In genomic region chr3:69410301-69410700, GRCh38 we compare ENCODE assay signal across 8 cellular contexts. TPM values are rescaled to one million over a fixed set of nuclear protein-coding genes. Genes with fewer than 3 reads are reported as not detected.
DNase-seq lines count a peak whose midpoint lies in the region; ATAC-seq, FAIRE-seq and TF ChIP-seq lines count a peak whose summit lies in the region.

No MANE protein-coding gene starts in this region.

- no peak overlapping the region for H3K4me3 ChIP-seq in bronchial epithelial cell (ENCODE audit: low read depth, low read length)

- H3K27ac ChIP-seq in VCaP = no peak overlapping the region

- peaks cover 5% of the 10 kb centered on the region for H3K36me3 ChIP-seq in bronchial epithelial cell (ENCODE audit: control insufficient read depth, insufficient read depth, low read length)

- TF ChIP-seq CTCF in VCaP (conservative IDR thresholded peaks at IDR 0.05) (peak; percentile 91), bronchial epithelial cell (IDR thresholded peaks at IDR 0.05; ENCODE audit: insufficient read depth, low read length, severe bottlenecking) (peak; percentile 87)

- FAIRE-seq in bronchial epithelial cell (lab: Jason Lieb, UNC) = no peak

- DNase-seq in NCI-H2196 (lab: John Stamatoyannopoulos, UW; ENCODE audit: unreplicated experiment) (peak; percentile 8), NCI-H2196 treated with DMSO at 0.1 percent for 48 hours (lab: John Stamatoyannopoulos, UW; ENCODE audit: unreplicated experiment) (no peak), NCI-H2029 treated with DMSO at 0.1 percent for 48 hours (lab: John Stamatoyannopoulos, UW) (peak; percentile 8), bronchial epithelial cell (ENCODE audit: low read depth) (peak; percentile 78), kidney tubule cell (ENCODE audit: low spot score) (peak; percentile 69)
- peak; percentile 65 for DNase-seq in stimulated activated CD4-positive, alpha-beta T cell treated with anti-CD3 and anti-CD28 coated beads, Interleukin-4, amount 100 ng/mL, for 1 hour

- peak; percentile 99 for ATAC-seq in HG02623 (IDR thresholded peaks at IDR 0.05; ENCODE audit: unreplicated experiment)

- no peaks in the 10 kb centered on the region for H3K27me3 ChIP-seq in bronchial epithelial cell (ENCODE audit: control insufficient read depth, insufficient read depth, low read length)

RNA-seq across cellular contexts. Expression of gene FRMD4B, which starts 24.4 kb away (rescaled TPM):
- 31.3 and 61.3 TPM in 2 replicates for total RNA-seq in bronchial epithelial cell
